Comparison of ENCODE assay signal across 19 cellular contexts in genomic region chr5:26024774-26025173, GRCh38.
DNase-seq lines count a peak whose midpoint lies in the region; ATAC-seq, FAIRE-seq and TF ChIP-seq lines count a peak whose summit lies in the region.
"Had no signal": no experiment of that assay in that cellular context is flagged by ENCODE, and none has a peak within 500 bp of the region (broad histone marks: within the 10 kb centered on the region; RNA-seq: fewer than 3 reads in every experiment).

No MANE protein-coding gene starts in this region.

- ATAC-seq in GM19035 (IDR thresholded peaks at IDR 0.05; ENCODE audit: unreplicated experiment), result no peak
- ATAC-seq: foreskin keratinocyte, mucosa of descending colon had no signal

- no peaks in the 10 kb centered on the region for H3K9me3 ChIP-seq in small intestine (ENCODE audit: control insufficient read depth, low read depth)
- H3K9me3 ChIP-seq: breast epithelium had no signal

- no peak overlapping the region for H3K27ac Mint-ChIP-seq in progenitor cell of endocrine pancreas
- H3K27ac Mint-ChIP-seq: stimulated activated naive CD8-positive, alpha-beta T cell treated with anti-CD3 and anti-CD28 coated beads, Interleukin-15, Interleukin-2, amounts not matched to agents 100 ng/mL and 50 ng/mL, for 24 hours had no signal

- peak; percentile 21 for TF ChIP-seq CTCF in astrocyte of the spinal cord (IDR thresholded peaks at IDR 0.05; ENCODE audit: low read depth, low read length)
- TF ChIP-seq CTCF in progenitor cell of endocrine pancreas (IDR thresholded peaks at IDR 0.05; ENCODE audit: unreplicated experiment), result peak; percentile 70
- no peak for TF ChIP-seq CTCF in GM13977 (IDR thresholded peaks at IDR 0.05; ENCODE audit: extremely low read depth, insufficient read depth, missing control alignments)

- no peak overlapping the region for H3K27ac ChIP-seq in small intestine (ENCODE audit: low read depth in 1 of 2, low read length in 1 of 2)
- H3K27ac ChIP-seq: breast epithelium, foreskin keratinocyte, skin epidermis had no signal

- H3K4me3 Mint-ChIP-seq in progenitor cell of endocrine pancreas (ENCODE audit: low read depth), result no peak overlapping the region
- H3K4me3 Mint-ChIP-seq: stimulated activated naive CD8-positive, alpha-beta T cell treated with anti-CD3 and anti-CD28 coated beads, Interleukin-15, Interleukin-2, amounts not matched to agents 100 ng/mL and 50 ng/mL, for 24 hours had no signal

- no peaks in the 10 kb centered on the region for H3K36me3 Mint-ChIP-seq in progenitor cell of endocrine pancreas (ENCODE audit: insufficient read depth)

- H3K36me3 ChIP-seq in small intestine (ENCODE audit: control insufficient read depth in 2 of 2, insufficient read depth in 2 of 2, low read length in 2 of 2), result no peaks in the 10 kb centered on the region
- H3K36me3 ChIP-seq: breast epithelium had no signal

- DNase-seq in NCI-H82 (lab: John Stamatoyannopoulos, UW) (peak; percentile 27), NCI-H82 treated with DMSO at 0.1 percent for 48 hours (lab: John Stamatoyannopoulos, UW; ENCODE audit: unreplicated experiment) (no peak), NAMALWA (ENCODE audit: low spot score) (peak; percentile 53), astrocyte of the spinal cord (ENCODE audit: low read depth, low spot score) (no peak), progenitor cell of endocrine pancreas (ENCODE audit: low spot score, unreplicated experiment) (no peak), GM13977 (ENCODE audit: low spot score) (no peak), small intestine (no peak)
- DNase-seq: activated CD4-positive, CD25-positive, alpha-beta regulatory T cell; activated CD8-positive, alpha-beta memory T cell treated with anti-CD3 and anti-CD28 coated beads, Interleukin-2, amount 50 U/mL, for 48 hours; activated naive CD4-positive, alpha-beta T cell treated with anti-CD3 and anti-CD28 coated beads, Interleukin-2, amount 50 U/mL, for 16 hours; foreskin keratinocyte; HCEC 1CT; mucosa of descending colon; NCI-H2107 had no signal

- in situ Hi-C loops in astrocyte of the spinal cord (cut with HindIII; ENCODE audit: low sequenced_read_pairs) (no loop called here), GM13977 (cut with MboI; ENCODE audit: low pct_unique_long_range_greater_than_20kb, low sequenced_read_pairs, unreplicated experiment) (no loop called here)

- 80 to 95% (median 90%) methylated on average over 1 of the region's 1 CpG for WGBS in small intestine, 3 donors

- H3K4me3 ChIP-seq in astrocyte of the spinal cord (ENCODE audit: low read depth, low read length) (no peak overlapping the region), small intestine (ENCODE audit: low read depth in 1 of 2, low read length in 2 of 2) (no peak overlapping the region)
- H3K4me3 ChIP-seq: breast epithelium, mucosa of descending colon, skin epidermis had no signal

- H3K27me3 Mint-ChIP-seq in progenitor cell of endocrine pancreas, result no peaks in the 10 kb centered on the region
- H3K27me3 Mint-ChIP-seq: stimulated activated naive CD8-positive, alpha-beta T cell treated with anti-CD3 and anti-CD28 coated beads, Interleukin-15, Interleukin-2, amounts not matched to agents 100 ng/mL and 50 ng/mL, for 24 hours had no signal

- H3K27me3 ChIP-seq in small intestine (ENCODE audit: control insufficient read depth in 2 of 2, insufficient read depth in 2 of 2, low read length in 2 of 2), result no peaks in the 10 kb centered on the region
- H3K27me3 ChIP-seq: breast epithelium, foreskin keratinocyte had no signal

- FAIRE-seq in small intestine (lab: Jason Lieb, UNC), result no peak
- FAIRE-seq: keratinocyte had no signal

- H3K9me3 Mint-ChIP-seq in progenitor cell of endocrine pancreas (ENCODE audit: low read depth), result no peaks in the 10 kb centered on the region

- no peaks in the 10 kb centered on the region for H3K4me1 ChIP-seq in small intestine (ENCODE audit: control insufficient read depth in 2 of 2, insufficient read depth in 1 of 2, low read depth in 1 of 2, low read length in 1 of 2)
- H3K4me1 ChIP-seq: breast epithelium, foreskin keratinocyte had no signal

- no peaks in the 10 kb centered on the region for H3K4me1 Mint-ChIP-seq in progenitor cell of endocrine pancreas (ENCODE audit: low read depth)

Comparison
In these comparisons a context has a peak if more than half of its experiments do, and no peak if none do; other contexts are left out.
1. DNase-seq: peak in NCI-H82 (single experiment) and NAMALWA (single experiment); none in NCI-H82 treated with DMSO at 0.1 percent for 48 hours (single experiment), astrocyte of the spinal cord (single experiment), progenitor cell of endocrine pancreas (single experiment), GM13977 (single experiment) and small intestine (single experiment).